12 cellular contexts compared by ENCODE assay signal in the genomic region with DNA sequence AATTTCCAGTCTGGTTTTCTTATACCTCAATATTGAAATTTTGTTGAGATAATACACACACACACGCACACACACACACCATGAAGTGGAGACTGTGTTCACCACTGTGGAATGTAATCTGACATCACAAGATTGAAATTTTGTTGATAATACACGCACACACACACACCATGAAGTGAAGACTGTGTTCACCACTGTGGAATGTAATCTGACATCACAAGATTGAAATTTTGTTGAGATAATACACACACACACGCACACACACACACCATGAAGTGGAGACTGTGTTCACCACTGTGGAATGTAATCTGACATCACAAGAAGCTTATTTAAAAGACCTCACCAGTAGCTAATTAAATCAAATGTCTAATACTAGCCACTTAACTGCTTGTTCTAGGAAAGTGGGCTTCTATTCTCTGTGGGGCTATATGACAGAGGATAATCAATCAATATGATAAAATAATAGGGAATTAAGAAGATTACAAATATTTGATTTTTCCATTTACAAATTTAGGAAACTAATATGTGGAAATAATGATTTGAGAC. TPM values are rescaled to one million over a fixed set of nuclear protein-coding genes. Genes with fewer than 3 reads are reported as not detected.
DNase-seq lines count a peak whose midpoint lies in the region; ATAC-seq and TF ChIP-seq lines count a peak whose summit lies in the region.
"Not testable (repeated sequence)": the region's sequence is repeated elsewhere in the genome, so short reads cannot be mapped to it uniquely, and the experiment has no call there.
"Had no signal": no experiment of that assay in that cellular context is flagged by ENCODE, and none has a peak within 500 bp of the region (broad histone marks: within the 10 kb centered on the region; RNA-seq: fewer than 3 reads in every experiment).

No MANE protein-coding gene starts in this region.

- H4K20me1 ChIP-seq in IMR-90 (ENCODE audit: insufficient read depth, low read length) = not testable (repeated sequence)

- H3K27ac ChIP-seq in IMR-90 (ENCODE audit: insufficient read depth, low read length); RWPE2 (ENCODE audit: poor library complexity, severe bottlenecking): not testable (repeated sequence)

- not testable (repeated sequence) for H4K5ac ChIP-seq in IMR-90 (ENCODE audit: low read depth, low read length)

- TF ChIP-seq CTCF in IMR-90 (conservative IDR thresholded peaks at IDR 0.05; ENCODE audit: low read depth, low read length); RWPE2 (IDR thresholded peaks at IDR 0.05; ENCODE audit: poor library complexity, severe bottlenecking); astrocyte of the cerebellum (IDR thresholded peaks at IDR 0.05; ENCODE audit: low read depth, low read length, missing control alignments); choroid plexus epithelial cell (conservative IDR thresholded peaks at IDR 0.05; ENCODE audit: low read depth, low read length): not testable (repeated sequence)

- WGBS in IMR-90 (ENCODE audit: extremely low coverage in 2 of 2, insufficient read length in 1 of 2), 2 experiments = no CpG with 5 or more reads among the region's 3 CpGs

- H3K27me3 ChIP-seq in IMR-90 (ENCODE audit: control insufficient read depth, insufficient read depth, low read length); RWPE2 (ENCODE audit: insufficient read depth, poor library complexity, severe bottlenecking): not testable (repeated sequence)

- H3K4ac ChIP-seq in IMR-90 (ENCODE audit: low read depth, low read length) = not testable (repeated sequence)

- peaks cover 12% of the 10 kb centered on the region for H3K9me3 ChIP-seq in IMR-90 (ENCODE audit: control insufficient read depth, insufficient read depth, low read length)
- H3K9me3 ChIP-seq in RWPE2 (ENCODE audit: severe bottlenecking) = not testable (repeated sequence)

- not testable (repeated sequence) for H3K79me1 ChIP-seq in IMR-90 (ENCODE audit: low read depth in 1 of 2, low read length in 2 of 2)

- BruUV-seq in IMR-90 (replicated peaks; lab: Mats Ljungman, UMichigan) = not testable (repeated sequence)

- DNase-seq in EL (peak; percentile 30), IMR-90 (peak; percentile 65), astrocyte of the cerebellum (ENCODE audit: low read depth) (peak; percentile 36), choroid plexus epithelial cell (ENCODE audit: low read depth) (peak; percentile 27), hepatic stellate cell (ENCODE audit: low spot score) (peak; percentile 9), skeletal muscle cell (ENCODE audit: low read depth) (peak; percentile 28)
- DNase-seq in RWPE2 (ENCODE audit: low spot score) = not testable (repeated sequence)

- not testable (repeated sequence) for H3K9me1 ChIP-seq in IMR-90 (ENCODE audit: insufficient read depth, low read length)

- not testable (repeated sequence) for H2AK5ac ChIP-seq in IMR-90 (ENCODE audit: low read depth, low read length)

- ATAC-seq in IMR-90 (ENCODE audit: low read depth) = not testable (repeated sequence)
- ATAC-seq in RWPE2 (ENCODE audit: low read depth) = peak; percentile 31; the same call in 1 of the 3 replicates

- dilution Hi-C loops in IMR-90 (cut with HindIII; ENCODE audit: low sequenced_read_pairs, unreplicated experiment) = not testable (repeated sequence)

- POLR2A ChIA-PET in IMR-90 (lab: Charles Lee; ENCODE audit: unreplicated experiment) = not testable (repeated sequence)

- not testable (repeated sequence) for H3K4me2 ChIP-seq in IMR-90 (ENCODE audit: low read depth, low read length)

- not testable (repeated sequence) for H3K4me3 ChIP-seq in IMR-90 (ENCODE audit: insufficient read depth, low read depth, low read length); RWPE2 (ENCODE audit: severe bottlenecking); astrocyte of the cerebellum (ENCODE audit: low read depth, low read length); choroid plexus epithelial cell (ENCODE audit: low read depth, low read length); skeletal muscle cell (ENCODE audit: low read depth, low read length)

- not testable (repeated sequence) for H2BK20ac ChIP-seq in IMR-90 (ENCODE audit: low read depth, low read length)

- not testable (repeated sequence) for H3K18ac ChIP-seq in IMR-90 (ENCODE audit: low read depth, low read length)

- CTCF ChIA-PET in IMR-90 (lab: Yijun Ruan, JAX) = not testable (repeated sequence)

- not testable (repeated sequence) for H4K91ac ChIP-seq in IMR-90 (ENCODE audit: insufficient read depth, low read depth, low read length)

- H3K36me3 ChIP-seq in IMR-90 (ENCODE audit: control insufficient read depth, insufficient read depth, low read length); RWPE2 (ENCODE audit: low read depth): not testable (repeated sequence)

- intact Hi-C loops in IMR-90 (cut with micrococcal nuclease) = not testable (repeated sequence)

- H2AK9ac ChIP-seq in IMR-90 (replicated peaks; ENCODE audit: low read depth, low read length, poor library complexity) = not testable (repeated sequence)

- H2AFZ ChIP-seq in IMR-90 (replicated peaks; ENCODE audit: low read length, poor library complexity) = not testable (repeated sequence)

- H3K56ac ChIP-seq in IMR-90 (ENCODE audit: extremely low read depth, insufficient read depth, low read length) = not testable (repeated sequence)

- H2BK15ac ChIP-seq in IMR-90 (ENCODE audit: low read depth, low read length) = not testable (repeated sequence)

- H3K9ac ChIP-seq in IMR-90 (ENCODE audit: low read depth, low read length) = not testable (repeated sequence)

- not testable (repeated sequence) for H3K23ac ChIP-seq in IMR-90 (ENCODE audit: low read depth, low read length)

- not testable (repeated sequence) for TF ChIP-seq RAD21 in IMR-90 (IDR thresholded peaks at IDR 0.05; ENCODE audit: low read length)

- H3K14ac ChIP-seq in IMR-90 (replicated peaks; ENCODE audit: low read depth, low read length) = not testable (repeated sequence)

- peak overlapping the region; percentile 91 for H2BK5ac ChIP-seq in IMR-90 (ENCODE audit: low read depth, low read length, poor library complexity, severe bottlenecking)

- not testable (repeated sequence) for H4K8ac ChIP-seq in IMR-90 (ENCODE audit: low read depth in 2 of 2, low read length in 2 of 2)

- in situ Hi-C loops in IMR-90 (cut with MboI; ENCODE audit: low sequenced_read_pairs); astrocyte of the cerebellum (cut with HindIII; ENCODE audit: low sequenced_read_pairs): not testable (repeated sequence)

- H3K4me1 ChIP-seq in IMR-90 (ENCODE audit: control insufficient read depth, insufficient read depth, low read length); RWPE2 (ENCODE audit: insufficient read depth, poor library complexity, severe bottlenecking): not testable (repeated sequence)

- H2BK120ac ChIP-seq in IMR-90 (ENCODE audit: low read depth, low read length) = not testable (repeated sequence)

- not testable (repeated sequence) for TF ChIP-seq POLR2A in IMR-90 (IDR thresholded peaks at IDR 0.05; ENCODE audit: low read depth, low read length)

RNA-seq across cellular contexts. Expression of gene OR14K1, which starts 3.9 kb away (rescaled TPM):
- total RNA-seq in IMR-90 (2012; rRNA removed) = not detected in 2 replicates
- not detected in 2 replicates for polyA plus RNA-seq in IMR-90 (2012; rRNA removed)
- polyA plus RNA-seq in IMR-90 (2012; cell fraction: cytosol; rRNA removed) = not detected in 2 replicates
- polyA plus RNA-seq in IMR-90 (2012; cell fraction: nucleus; rRNA removed; ENCODE audit: low replicate concordance) = not detected in 2 replicates
- total RNA-seq: H9, HT-29, Right ventricle myocardium superior had no signal
- polyA plus RNA-seq: IgD-negative memory B cell, SK-N-SH had no signal

RNA-seq across cellular contexts. Expression of gene OR14A2, which starts 5.7 kb away (rescaled TPM):
- total RNA-seq in IMR-90 (2012; rRNA removed) = not detected in 2 replicates
- polyA plus RNA-seq in IMR-90 (2012; rRNA removed) = not detected in 2 replicates
- polyA plus RNA-seq in IMR-90 (2012; cell fraction: cytosol; rRNA removed) = not detected in 2 replicates
- polyA plus RNA-seq in IMR-90 (2012; cell fraction: nucleus; rRNA removed; ENCODE audit: low replicate concordance) = not detected in 2 replicates
- total RNA-seq: H9, HT-29, Right ventricle myocardium superior had no signal
- polyA plus RNA-seq: IgD-negative memory B cell, SK-N-SH had no signal

RNA-seq across cellular contexts. Expression of gene OR1C1, which starts 18.1 kb away (rescaled TPM):
- total RNA-seq in IMR-90 (2012; rRNA removed) = not detected in 2 replicates
- not detected in 2 replicates for polyA plus RNA-seq in IMR-90 (2012; rRNA removed)
- polyA plus RNA-seq in IMR-90 (2012; cell fraction: cytosol; rRNA removed) = not detected in 2 replicates
- not detected in 2 replicates for polyA plus RNA-seq in IMR-90 (2012; cell fraction: nucleus; rRNA removed; ENCODE audit: low replicate concordance)
- total RNA-seq: H9, HT-29, Right ventricle myocardium superior had no signal
- polyA plus RNA-seq: IgD-negative memory B cell, SK-N-SH had no signal

RNA-seq across cellular contexts. Expression of gene OR6F1, which starts 25.8 kb away (rescaled TPM):
- total RNA-seq in IMR-90 (2012; rRNA removed) = not detected in 2 replicates
- not detected in 2 replicates for polyA plus RNA-seq in IMR-90 (2012; rRNA removed)
- not detected in 2 replicates for polyA plus RNA-seq in IMR-90 (2012; cell fraction: cytosol; rRNA removed)
- polyA plus RNA-seq in IMR-90 (2012; cell fraction: nucleus; rRNA removed; ENCODE audit: low replicate concordance) = not detected in 2 replicates
- total RNA-seq: H9, HT-29, Right ventricle myocardium superior had no signal
- polyA plus RNA-seq: IgD-negative memory B cell, SK-N-SH had no signal
